In genomic region chr20:23326774-23327173, GRCh38 we compare ENCODE assay signal across 24 cellular contexts. TPM values are rescaled to one million over a fixed set of nuclear protein-coding genes. Genes with fewer than 3 reads are reported as not detected.
DNase-seq lines count a peak whose midpoint lies in the region; ATAC-seq and TF ChIP-seq lines count a peak whose summit lies in the region.
"Had no signal": no experiment of that assay in that cellular context is flagged by ENCODE, and none has a peak within 500 bp of the region (broad histone marks: within the 10 kb centered on the region; RNA-seq: fewer than 3 reads in every experiment).

No MANE protein-coding gene starts in this region.

- no peak overlapping the region for H3K4me2 ChIP-seq in osteoblast (ENCODE audit: insufficient read depth, low read length)
- H3K4me2 ChIP-seq: SK-N-SH had no signal

- peaks cover 6 to 19% of the 10 kb centered on the region in 2 donors for H3K36me3 Mint-ChIP-seq in stimulated activated naive B cell treated with anti-CD40 and anti-IgM and Interleukin-4, amounts not matched to agents 10 μg/mL and 1 μg/mL and 100 μg/mL, for 72 hours
- H3K36me3 Mint-ChIP-seq: CD4-positive, alpha-beta memory T cell had no signal

- ATAC-seq in SK-N-SH treated with all-trans-retinoic acid at 6 μM for 48 hours = no peak
- no peak for ATAC-seq in stimulated activated naive B cell treated with anti-CD40 and anti-IgM and Interleukin-4, amounts not matched to agents 10 μg/mL and 1 μg/mL and 100 μg/mL, for 72 hours (replicated peaks)

- peaks cover 4 to 8% of the 10 kb centered on the region in 2 donors for H3K4me1 Mint-ChIP-seq in stimulated activated naive B cell treated with anti-CD40 and anti-IgM and Interleukin-4, amounts not matched to agents 10 μg/mL and 1 μg/mL and 100 μg/mL, for 72 hours
- H3K4me1 Mint-ChIP-seq: CD4-positive, alpha-beta memory T cell had no signal

- DNase-seq in NCI-H510A treated with DMSO at 0.1 percent for 48 hours (lab: John Stamatoyannopoulos, UW) (peak; percentile 27), NCI-H510A (lab: John Stamatoyannopoulos, UW) (no peak), NCI-H69 (lab: John Stamatoyannopoulos, UW) (peak; percentile 43), osteoblast (ENCODE audit: insufficient read length, low spot score, missing footprints) (peak; percentile 22), LoVo (ENCODE audit: low spot score) (no peak)
- DNase-seq in stimulated activated naive B cell treated with anti-CD40 and anti-IgM and Interleukin-4, amounts not matched to agents 10 μg/mL and 1 μg/mL and 100 μg/mL, for 72 hours = no peak
- DNase-seq: C1 segment of cervical spinal cord; Caco-2; CD4-positive, alpha-beta memory T cell; GM23248; H7; HFFc6; IMR-90; KG1; MM.1S; NCI-H1436 treated with DMSO at 0.1 percent for 48 hours; NCI-H2029; NCI-H2171 treated with DMSO at 0.1 percent for 48 hours; NCI-H446; NCI-H526 treated with DMSO at 0.1 percent for 48 hours; SK-N-SH; T-helper 2 cell had no signal

- H3K4me3 ChIP-seq in HEK293 (ENCODE audit: low read depth, low read length) (no peak overlapping the region), osteoblast (ENCODE audit: insufficient read depth, low read length) (no peak overlapping the region)
- H3K4me3 ChIP-seq: GM23248 had no signal

- H3K27me3 Mint-ChIP-seq in stimulated activated naive B cell treated with anti-CD40 and anti-IgM and Interleukin-4, amounts not matched to agents 10 μg/mL and 1 μg/mL and 100 μg/mL, for 72 hours = peaks cover 0 to 4% of the 10 kb centered on the region in 2 donors

- no peaks in the 10 kb centered on the region for H3K79me2 ChIP-seq in osteoblast (ENCODE audit: insufficient read depth, low read length)

- CTCF ChIA-PET in HEK293 (lab: Yijun Ruan, JAX) = no interaction called here

- H4K20me1 ChIP-seq in osteoblast (ENCODE audit: insufficient read depth, low read length) = no peaks in the 10 kb centered on the region

- H2AFZ ChIP-seq in osteoblast (ENCODE audit: low read length) = no peak overlapping the region
- H2AFZ ChIP-seq: GM23248 had no signal

- H3K4me3 Mint-ChIP-seq in stimulated activated naive B cell treated with anti-CD40 and anti-IgM and Interleukin-4, amounts not matched to agents 10 μg/mL and 1 μg/mL and 100 μg/mL, for 72 hours = no peak overlapping the region
- H3K4me3 Mint-ChIP-seq: CD4-positive, alpha-beta memory T cell; HFFc6 had no signal

- peaks cover under 1% of the 10 kb centered on the region for H3K27me3 ChIP-seq in osteoblast (ENCODE audit: insufficient read depth, low read length)

- H3K9me3 ChIP-seq in HEK293 (ENCODE audit: control insufficient read depth, insufficient read depth, low read depth, low read length) = no peaks in the 10 kb centered on the region
- no peaks in the 10 kb centered on the region for H3K9me3 ChIP-seq in osteoblast (ENCODE audit: low read depth, low read length)
- H3K9me3 ChIP-seq: Caco-2, SK-N-SH had no signal

- POLR2A ChIA-PET in HEK293 (lab: Yijun Ruan, JAX) = no interaction called here

- no peak overlapping the region for H3K27ac Mint-ChIP-seq in stimulated activated naive B cell treated with anti-CD40 and anti-IgM and Interleukin-4, amounts not matched to agents 10 μg/mL and 1 μg/mL and 100 μg/mL, for 72 hours
- H3K27ac Mint-ChIP-seq: CD4-positive, alpha-beta memory T cell; HFFc6 had no signal

- H3K36me3 ChIP-seq in HEK293 (ENCODE audit: control insufficient read depth in 2 of 2, insufficient read depth in 1 of 2, low read length in 2 of 2) = no peaks in the 10 kb centered on the region
- no peaks in the 10 kb centered on the region for H3K36me3 ChIP-seq in osteoblast (ENCODE audit: insufficient read depth, low read length)

- H3K9me3 Mint-ChIP-seq in stimulated activated naive B cell treated with anti-CD40 and anti-IgM and Interleukin-4, amounts not matched to agents 10 μg/mL and 1 μg/mL and 100 μg/mL, for 72 hours = peaks cover 0 to 2% of the 10 kb centered on the region in 2 donors
- H3K9me3 Mint-ChIP-seq: CD4-positive, alpha-beta memory T cell; HFFc6 had no signal

- no peaks in the 10 kb centered on the region for H3K4me1 ChIP-seq in HEK293 (ENCODE audit: control insufficient read depth, insufficient read depth, low read length)
- H3K4me1 ChIP-seq in osteoblast (ENCODE audit: insufficient read depth, low read length) = no peaks in the 10 kb centered on the region

- TF ChIP-seq CTCF in HEK293 (tag by site-specific recombination; IDR thresholded peaks at IDR 0.05) (no peak), osteoblast (IDR thresholded peaks at IDR 0.05; ENCODE audit: extremely low read depth, low read depth, low read length) (no peak)

- no peak overlapping the region for H3K27ac ChIP-seq in HEK293 (ENCODE audit: extremely low read depth, low read depth, low read length)
- H3K27ac ChIP-seq in osteoblast (ENCODE audit: low read depth, low read length) = no peak overlapping the region
- H3K27ac ChIP-seq: GM23248 had no signal

TF ChIP-seq in HEK293, 187 proteins besides CTCF, POLR2A, EP300 and RAD21:
- no peak for TF ChIP-seq ZNF621 (tag by site-specific recombination; IDR thresholded peaks at IDR 0.05)
- TF ChIP-seq KLF1 (tag by site-specific recombination; IDR thresholded peaks at IDR 0.05) = no peak
- no peak for TF ChIP-seq ZNF426 (tag by site-specific recombination; IDR thresholded peaks at IDR 0.05)
- TF ChIP-seq ZNF585B (tag by site-specific recombination; IDR thresholded peaks at IDR 0.05) = no peak
- no peak for TF ChIP-seq ZNF214 (tag by site-specific recombination; IDR thresholded peaks at IDR 0.05; ENCODE audit: borderline replicate concordance)
- no peak for TF ChIP-seq ZNF239 (tag by site-specific recombination; IDR thresholded peaks at IDR 0.05)
- TF ChIP-seq, protein P1, sequence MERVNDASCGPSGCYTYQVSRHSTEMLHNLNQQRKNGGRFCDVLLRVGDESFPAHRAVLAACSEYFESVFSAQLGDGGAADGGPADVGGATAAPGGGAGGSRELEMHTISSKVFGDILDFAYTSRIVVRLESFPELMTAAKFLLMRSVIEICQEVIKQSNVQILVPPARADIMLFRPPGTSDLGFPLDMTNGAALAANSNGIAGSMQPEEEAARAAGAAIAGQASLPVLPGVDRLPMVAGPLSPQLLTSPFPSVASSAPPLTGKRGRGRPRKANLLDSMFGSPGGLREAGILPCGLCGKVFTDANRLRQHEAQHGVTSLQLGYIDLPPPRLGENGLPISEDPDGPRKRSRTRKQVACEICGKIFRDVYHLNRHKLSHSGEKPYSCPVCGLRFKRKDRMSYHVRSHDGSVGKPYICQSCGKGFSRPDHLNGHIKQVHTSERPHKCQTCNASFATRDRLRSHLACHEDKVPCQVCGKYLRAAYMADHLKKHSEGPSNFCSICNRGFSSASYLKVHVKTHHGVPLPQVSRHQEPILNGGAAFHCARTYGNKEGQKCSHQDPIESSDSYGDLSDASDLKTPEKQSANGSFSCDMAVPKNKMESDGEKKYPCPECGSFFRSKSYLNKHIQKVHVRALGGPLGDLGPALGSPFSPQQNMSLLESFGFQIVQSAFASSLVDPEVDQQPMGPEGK (tag by site-specific recombination; IDR thresholded peaks at IDR 0.05) = no peak
- TF ChIP-seq ZIC2 (tag by site-specific recombination; IDR thresholded peaks at IDR 0.05) = peak; percentile 53
- TF ChIP-seq SCRT2 (tag by site-specific recombination; IDR thresholded peaks at IDR 0.05) = no peak
- TF ChIP-seq GLIS1 (tag by site-specific recombination; IDR thresholded peaks at IDR 0.05) = peak; percentile 34
- TF ChIP-seq GLIS2 (tag by site-specific recombination; IDR thresholded peaks at IDR 0.05) = no peak
- no peak for TF ChIP-seq ZNF629 (tag by site-specific recombination; IDR thresholded peaks at IDR 0.05)

TF ChIP-seq in SK-N-SH treated with all-trans-retinoic acid at 6 μM for 48 hours, 23 proteins besides CTCF, POLR2A, EP300 and RAD21 (continues in another document):
- TF ChIP-seq, protein P2, sequence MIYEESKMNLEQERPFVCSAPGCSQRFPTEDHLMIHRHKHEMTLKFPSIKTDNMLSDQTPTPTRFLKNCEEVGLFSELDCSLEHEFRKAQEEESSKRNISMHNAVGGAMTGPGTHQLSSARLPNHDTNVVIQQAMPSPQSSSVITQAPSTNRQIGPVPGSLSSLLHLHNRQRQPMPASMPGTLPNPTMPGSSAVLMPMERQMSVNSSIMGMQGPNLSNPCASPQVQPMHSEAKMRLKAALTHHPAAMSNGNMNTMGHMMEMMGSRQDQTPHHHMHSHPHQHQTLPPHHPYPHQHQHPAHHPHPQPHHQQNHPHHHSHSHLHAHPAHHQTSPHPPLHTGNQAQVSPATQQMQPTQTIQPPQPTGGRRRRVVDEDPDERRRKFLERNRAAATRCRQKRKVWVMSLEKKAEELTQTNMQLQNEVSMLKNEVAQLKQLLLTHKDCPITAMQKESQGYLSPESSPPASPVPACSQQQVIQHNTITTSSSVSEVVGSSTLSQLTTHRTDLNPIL (CRISPR knock-in tag; IDR thresholded peaks at IDR 0.05; ENCODE audit: low read depth) = no peak
- TF ChIP-seq, protein P3, sequence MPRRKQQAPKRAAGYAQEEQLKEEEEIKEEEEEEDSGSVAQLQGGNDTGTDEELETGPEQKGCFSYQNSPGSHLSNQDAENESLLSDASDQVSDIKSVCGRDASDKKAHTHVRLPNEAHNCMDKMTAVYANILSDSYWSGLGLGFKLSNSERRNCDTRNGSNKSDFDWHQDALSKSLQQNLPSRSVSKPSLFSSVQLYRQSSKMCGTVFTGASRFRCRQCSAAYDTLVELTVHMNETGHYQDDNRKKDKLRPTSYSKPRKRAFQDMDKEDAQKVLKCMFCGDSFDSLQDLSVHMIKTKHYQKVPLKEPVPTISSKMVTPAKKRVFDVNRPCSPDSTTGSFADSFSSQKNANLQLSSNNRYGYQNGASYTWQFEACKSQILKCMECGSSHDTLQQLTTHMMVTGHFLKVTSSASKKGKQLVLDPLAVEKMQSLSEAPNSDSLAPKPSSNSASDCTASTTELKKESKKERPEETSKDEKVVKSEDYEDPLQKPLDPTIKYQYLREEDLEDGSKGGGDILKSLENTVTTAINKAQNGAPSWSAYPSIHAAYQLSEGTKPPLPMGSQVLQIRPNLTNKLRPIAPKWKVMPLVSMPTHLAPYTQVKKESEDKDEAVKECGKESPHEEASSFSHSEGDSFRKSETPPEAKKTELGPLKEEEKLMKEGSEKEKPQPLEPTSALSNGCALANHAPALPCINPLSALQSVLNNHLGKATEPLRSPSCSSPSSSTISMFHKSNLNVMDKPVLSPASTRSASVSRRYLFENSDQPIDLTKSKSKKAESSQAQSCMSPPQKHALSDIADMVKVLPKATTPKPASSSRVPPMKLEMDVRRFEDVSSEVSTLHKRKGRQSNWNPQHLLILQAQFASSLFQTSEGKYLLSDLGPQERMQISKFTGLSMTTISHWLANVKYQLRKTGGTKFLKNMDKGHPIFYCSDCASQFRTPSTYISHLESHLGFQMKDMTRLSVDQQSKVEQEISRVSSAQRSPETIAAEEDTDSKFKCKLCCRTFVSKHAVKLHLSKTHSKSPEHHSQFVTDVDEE (CRISPR knock-in tag; IDR thresholded peaks at IDR 0.05) = no peak
- TF ChIP-seq TOX (CRISPR knock-in tag; IDR thresholded peaks at IDR 0.05; ENCODE audit: borderline replicate concordance) (no peak), ESRRG (CRISPR knock-in tag; IDR thresholded peaks at IDR 0.05) (no peak), ZNF565 (CRISPR knock-in tag; conservative IDR thresholded peaks at IDR 0.05; ENCODE audit: low read depth) (no peak)

RNA-seq across cellular contexts. Expression of gene NXT1, which starts 23.8 kb away (rescaled TPM):
- total RNA-seq in osteoblast = 12.7 and 18.5 TPM in 2 replicates

RNA-seq across cellular contexts. Expression of gene GZF1, which starts 35.2 kb away (rescaled TPM):
- 13.0 and 14.5 TPM in 2 replicates for total RNA-seq in osteoblast

Comparison
In these comparisons a context has a peak if more than half of its experiments do, and no peak if none do; other contexts are left out.
1. DNase-seq: peak in NCI-H510A treated with DMSO at 0.1 percent for 48 hours (single experiment), NCI-H69 (single experiment) and osteoblast (single experiment); none in NCI-H510A (single experiment), LoVo (single experiment) and stimulated activated naive B cell treated with anti-CD40 and anti-IgM and Interleukin-4, amounts not matched to agents 10 μg/mL and 1 μg/mL and 100 μg/mL, for 72 hours (single experiment).